10 cellular contexts compared by ENCODE assay signal in the genomic region with DNA sequence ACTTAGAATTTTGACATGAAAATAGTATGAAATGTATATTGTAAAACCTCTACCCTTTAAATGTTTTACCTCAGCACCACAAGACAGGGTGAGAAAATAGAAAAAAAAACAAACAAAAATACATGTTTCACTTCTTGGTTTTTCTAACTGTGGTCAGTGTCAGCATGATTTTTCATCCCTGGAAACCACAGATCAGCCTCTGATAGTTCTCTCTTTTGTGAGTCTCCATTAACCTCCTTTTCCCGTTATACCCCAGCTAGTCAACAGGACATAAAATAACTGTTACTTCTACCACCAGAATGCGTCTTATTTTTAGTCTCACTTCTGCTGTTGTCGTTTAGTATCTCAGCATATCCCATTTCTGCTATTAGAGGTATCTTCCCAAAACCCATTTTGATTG. TPM values are rescaled to one million over a fixed set of nuclear protein-coding genes. Genes with fewer than 3 reads are reported as not detected.
DNase-seq lines count a peak whose midpoint lies in the region; ATAC-seq lines count a peak whose summit lies in the region.
"Had no signal": no experiment of that assay in that cellular context is flagged by ENCODE, and none has a peak within 500 bp of the region (broad histone marks: within the 10 kb centered on the region; RNA-seq: fewer than 3 reads in every experiment).

No MANE protein-coding gene starts in this region.

- H3K27me3 Mint-ChIP-seq in immature natural killer cell (ENCODE audit: low read depth in 3 of 3) = peaks cover 0 to 5% (median 3%) of the 10 kb centered on the region in 3 donors
- no peaks in the 10 kb centered on the region for H3K27me3 Mint-ChIP-seq in naive thymus-derived CD8-positive, alpha-beta T cell
- H3K27me3 Mint-ChIP-seq: activated naive CD4-positive, alpha-beta T cell treated with anti-CD3 and anti-CD28 coated beads, Interleukin-2, amount 50 U/mL, for 24 hours had no signal

- H3K4me3 Mint-ChIP-seq in immature natural killer cell = peak overlapping the region; percentile 42 to 65 (median 62)
- peak overlapping the region in 1 of 10 donors; percentile 25 for H3K4me3 Mint-ChIP-seq in naive thymus-derived CD8-positive, alpha-beta T cell
- H3K4me3 Mint-ChIP-seq: activated naive CD4-positive, alpha-beta T cell treated with anti-CD3 and anti-CD28 coated beads, Interleukin-2, amount 50 U/mL, for 24 hours had no signal

- peak overlapping the region; percentile 35 to 73 (median 52) for H3K27ac Mint-ChIP-seq in immature natural killer cell
- peak overlapping the region in 1 of 10 donors; percentile 72 for H3K27ac Mint-ChIP-seq in naive thymus-derived CD8-positive, alpha-beta T cell
- H3K27ac Mint-ChIP-seq: activated naive CD4-positive, alpha-beta T cell treated with anti-CD3 and anti-CD28 coated beads, Interleukin-2, amount 50 U/mL, for 24 hours had no signal

- ATAC-seq in GM18868 (IDR thresholded peaks at IDR 0.05; ENCODE audit: unreplicated experiment) (peak; percentile 92), HG02610 (IDR thresholded peaks at IDR 0.05; ENCODE audit: unreplicated experiment) (peak; percentile 91)
- ATAC-seq in naive thymus-derived CD8-positive, alpha-beta T cell = no peak

- peaks cover 0 to 10% (median 3%) of the 10 kb centered on the region in 3 donors for H3K36me3 Mint-ChIP-seq in immature natural killer cell
- H3K36me3 Mint-ChIP-seq in naive thymus-derived CD8-positive, alpha-beta T cell = peaks cover 0 to 43% (median 14%) of the 10 kb centered on the region in 3 donors

- peak; percentile 41 for DNase-seq in LHCN-M2 (ENCODE audit: low read depth)
- DNase-seq in immature natural killer cell = peak; percentile 39 to 61 (median 54)
- no peak for DNase-seq in naive thymus-derived CD8-positive, alpha-beta T cell
- no peak for DNase-seq in DMS53 treated with DMSO at 0.1 percent for 48 hours (lab: John Stamatoyannopoulos, UW; ENCODE audit: unreplicated experiment)
- DNase-seq in NCI-H69 (lab: John Stamatoyannopoulos, UW) = no peak
- DNase-seq in NK-92 (lab: John Stamatoyannopoulos, UW; ENCODE audit: unreplicated experiment) = no peak
- DNase-seq: NK-92 treated with Interleukin-12 subunit alpha and Interleukin-12 subunit beta, amount 100 ng/mL, for 24 hours had no signal

- H3K4me1 Mint-ChIP-seq in immature natural killer cell = peaks cover 45 to 83% of the 10 kb centered on the region in 2 donors
- H3K4me1 Mint-ChIP-seq in naive thymus-derived CD8-positive, alpha-beta T cell = peaks cover 25 to 62% (median 46%) of the 10 kb centered on the region in 4 donors

- no peaks in the 10 kb centered on the region for H3K9me3 Mint-ChIP-seq in immature natural killer cell
- no peaks in the 10 kb centered on the region for H3K9me3 Mint-ChIP-seq in naive thymus-derived CD8-positive, alpha-beta T cell
- H3K9me3 Mint-ChIP-seq: activated naive CD4-positive, alpha-beta T cell treated with anti-CD3 and anti-CD28 coated beads, Interleukin-2, amount 50 U/mL, for 24 hours had no signal

- POLR2A ChIA-PET in naive thymus-derived CD8-positive, alpha-beta T cell (lab: Charles Lee) = interaction anchor here (0.6 kb wide), 1 partner anchor 30 kb away, joined by 3 read pairs; no protein-coding TSS in a partner anchor

RNA-seq across cellular contexts. Expression of gene KCNMB4, which starts 48.3 kb away (rescaled TPM):
- 0.75 and 0.90 TPM in 2 replicates for total RNA-seq in LHCN-M2 (2014; rRNA removed)
- 1.4 TPM for polyA plus RNA-seq in LHCN-M2 (2012)
- under 1 TPM; 0.13 to 0.70 (median 0.22) TPM for polyA plus RNA-seq in immature natural killer cell
- 1 to 10 TPM; 2.6 to 3.2 TPM for total RNA-seq in naive thymus-derived CD8-positive, alpha-beta T cell
- 1 to 10 TPM in 2 of 3 donors, under 1 TPM in 1; 0.64 to 1.8 (median 1.3) TPM for polyA plus RNA-seq in naive thymus-derived CD8-positive, alpha-beta T cell

Comparison
In these comparisons a context has a peak if more than half of its experiments do, and no peak if none do; other contexts are left out.
1. ATAC-seq: peak in GM18868 (single experiment) and HG02610 (single experiment); none in naive thymus-derived CD8-positive, alpha-beta T cell (0 of 2).
2. DNase-seq: peak in LHCN-M2 (single experiment) and immature natural killer cell (3 of 3); none in naive thymus-derived CD8-positive, alpha-beta T cell (0 of 10), DMS53 treated with DMSO at 0.1 percent for 48 hours (single experiment), NCI-H69 (single experiment) and NK-92 (single experiment).